Comparison of ENCODE assay signal across 9 cellular contexts in the genomic region with DNA sequence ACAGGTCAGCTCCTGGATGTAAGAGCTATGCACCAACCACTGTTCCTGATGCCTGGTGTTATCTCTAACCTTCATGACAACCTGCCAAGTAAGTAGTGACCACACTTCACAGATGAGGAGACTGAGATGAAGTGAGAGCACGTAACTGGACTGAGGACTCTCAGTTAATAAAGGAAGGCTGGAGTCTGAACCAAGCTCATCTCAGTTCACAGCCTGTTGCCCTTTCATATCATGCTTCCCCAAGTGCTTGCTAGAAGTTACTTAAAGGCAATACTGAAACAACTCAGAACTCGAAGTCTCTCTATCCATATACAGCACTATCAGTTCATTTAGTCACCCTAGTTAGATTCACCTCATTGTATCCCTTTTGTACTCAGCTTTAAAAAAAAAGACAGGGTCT.
A peak's percentile ranks its signal among the peaks of the same experiment; 100 is the strongest.
DNase-seq lines count a peak whose midpoint lies in the region; ATAC-seq and TF ChIP-seq lines count a peak whose summit lies in the region.
"Had no signal": no experiment of that assay in that cellular context is flagged by ENCODE, and none has a peak within 500 bp of the region (broad histone marks: within the 10 kb centered on the region; RNA-seq: fewer than 3 reads in every experiment).

No MANE protein-coding gene starts in this region.

- intact Hi-C loops in breast epithelium (cut with DNase I; ENCODE audit: low total_unique reads) = no loop called here

- DNase-seq in amniotic epithelial cell (ENCODE audit: low read depth) = peak; percentile 24
- DNase-seq in breast epithelium (ENCODE audit: low spot score in 2 of 2) = no peak
- DNase-seq in kidney tubule cell (ENCODE audit: low spot score) = no peak
- DNase-seq in occipital lobe (lab: John Stamatoyannopoulos, UW) = no peak
- DNase-seq in A172 (ENCODE audit: low spot score) = no peak

- ATAC-seq in GM18511 (IDR thresholded peaks at IDR 0.05; ENCODE audit: unreplicated experiment) = peak; percentile 81
- ATAC-seq in GM21360 (IDR thresholded peaks at IDR 0.05; ENCODE audit: unreplicated experiment) = peak; percentile 86
- ATAC-seq in HG03039 (IDR thresholded peaks at IDR 0.05; ENCODE audit: unreplicated experiment) = peak; percentile 53

- H3K4me3 ChIP-seq in breast epithelium = no peak overlapping the region
- H3K4me3 ChIP-seq: lung had no signal

- no peaks in the 10 kb centered on the region for H3K27me3 ChIP-seq in breast epithelium

- no peak for TF ChIP-seq POLR2A in breast epithelium (IDR thresholded peaks at IDR 0.05)

- H3K27ac ChIP-seq in breast epithelium = no peak overlapping the region

- no peaks in the 10 kb centered on the region for H3K4me1 ChIP-seq in breast epithelium

- no peaks in the 10 kb centered on the region for H3K9me3 ChIP-seq in breast epithelium

- no peak for TF ChIP-seq CTCF in breast epithelium (IDR thresholded peaks at IDR 0.05)

- H3K36me3 ChIP-seq in breast epithelium = no peaks in the 10 kb centered on the region
